33 cellular contexts compared by ENCODE assay signal in the genomic region with DNA sequence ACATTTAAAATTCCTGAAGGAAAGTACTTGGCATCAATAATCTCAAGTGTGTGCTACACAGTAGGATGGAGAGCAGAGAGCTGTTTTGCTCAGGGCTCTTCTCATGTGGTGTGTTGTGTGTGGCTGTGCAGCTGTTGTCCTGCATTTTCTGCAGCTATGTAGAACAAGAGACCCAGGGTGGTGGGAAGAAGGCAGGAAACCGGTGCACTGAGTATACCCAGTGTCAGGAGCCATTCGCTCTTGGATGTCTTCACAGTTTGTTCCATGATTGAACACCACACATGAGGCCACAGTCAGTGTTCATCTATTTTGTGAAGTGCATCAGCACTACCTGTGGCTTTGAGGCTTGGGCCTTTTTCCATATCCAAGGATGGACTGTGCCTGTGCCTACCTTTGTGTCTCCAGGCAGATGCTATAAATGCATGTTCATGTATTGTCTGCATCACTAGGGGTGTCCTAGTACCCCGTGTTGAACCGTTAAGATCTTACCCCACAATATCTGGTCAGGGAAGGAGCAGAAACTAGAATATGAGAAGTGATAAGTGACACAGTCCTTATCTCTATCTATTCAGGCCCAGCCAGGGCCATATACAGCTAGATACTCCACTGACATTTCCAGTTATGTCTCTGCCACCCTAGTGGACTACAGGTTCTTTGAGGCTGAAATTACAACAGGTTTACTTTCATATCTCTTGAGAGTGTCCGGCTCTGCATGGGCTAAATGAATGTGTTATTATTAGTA.
"Had no signal": no experiment of that assay in that cellular context is flagged by ENCODE, and none has a peak within 500 bp of the region (broad histone marks: within the 10 kb centered on the region; RNA-seq: fewer than 3 reads in every experiment).

No MANE protein-coding gene starts in this region.

- H3K27me3 Mint-ChIP-seq: activated CD4-positive, alpha-beta memory T cell treated with anti-CD3 and anti-CD28 coated beads for 36 hours; activated CD4-positive, alpha-beta T cell treated with anti-CD3 and anti-CD28 coated beads, Interleukin-2, amount 10 ng/mL, durations not matched to agents 24 days and 14 days; activated CD8-positive, alpha-beta memory T cell treated with anti-CD3 and anti-CD28 coated beads, Interleukin-2, amount 10 ng/mL, durations not matched to agents 7 days and 5 days; effector memory CD8-positive, alpha-beta T cell; T-helper 17 cell had no signal

- H3K36me3 Mint-ChIP-seq: activated CD4-positive, alpha-beta memory T cell treated with anti-CD3 and anti-CD28 coated beads for 36 hours; activated CD8-positive, alpha-beta memory T cell treated with anti-CD3 and anti-CD28 coated beads, Interleukin-2, amount 10 ng/mL, durations not matched to agents 7 days and 5 days; activated naive CD4-positive, alpha-beta T cell treated with anti-CD3 and anti-CD28 coated beads, Interleukin-2, amount 50 U/mL, for 24 hours; activated naive CD8-positive, alpha-beta T cell treated with anti-CD3 and anti-CD28 coated beads for 36 hours had no signal

- ATAC-seq: activated CD4-positive, alpha-beta T cell treated with anti-CD3 and anti-CD28 coated beads for 36 hours; activated CD8-positive, alpha-beta memory T cell treated with anti-CD3 and anti-CD28 coated beads, Interleukin-2, amount 10 ng/mL, durations not matched to agents 7 days and 5 days; activated CD8-positive, alpha-beta T cell treated with anti-CD3 and anti-CD28 coated beads, Interleukin-2, amount 10 ng/mL, durations not matched to agents 7 days and 5 days; activated naive CD8-positive, alpha-beta T cell treated with anti-CD3 and anti-CD28 coated beads, Interleukin-2, amount 50 U/mL, for 24 hours; body of pancreas; effector memory CD8-positive, alpha-beta T cell; gastroesophageal sphincter; heart right ventricle; T-helper 17 cell had no signal

- DNase-seq: activated CD4-positive, alpha-beta memory T cell treated with anti-CD3 and anti-CD28 coated beads for 36 hours; activated CD4-positive, alpha-beta T cell treated with anti-CD3 and anti-CD28 coated beads for 36 hours; activated CD4-positive, alpha-beta T cell treated with anti-CD3 and anti-CD28 coated beads, Interleukin-2, amount 10 ng/mL, durations not matched to agents 24 days and 14 days; activated CD4-positive, CD25-positive, alpha-beta regulatory T cell; activated CD4-positive, CD25-positive, alpha-beta regulatory T cell treated with anti-CD3 and anti-CD28 coated beads, Interleukin-2, amount 50 U/mL, for 72 hours; activated CD8-positive, alpha-beta memory T cell treated with anti-CD3 and anti-CD28 coated beads, Interleukin-2, amount 10 ng/mL, durations not matched to agents 7 days and 5 days; activated CD8-positive, alpha-beta memory T cell treated with anti-CD3 and anti-CD28 coated beads, Interleukin-2, amount 50 U/mL, for 4 hours; activated CD8-positive, alpha-beta T cell treated with anti-CD3 and anti-CD28 coated beads, Interleukin-2, amount 10 ng/mL, durations not matched to agents 7 days and 5 days; activated effector memory CD4-positive, alpha-beta T cell treated with anti-CD3 and anti-CD28 coated beads, Interleukin-2, amount 50 U/mL, for 16 hours; activated naive CD4-positive, alpha-beta T cell treated with anti-CD3 and anti-CD28 coated beads for 36 hours; activated naive CD8-positive, alpha-beta T cell treated with anti-CD3 and anti-CD28 coated beads for 36 hours; activated naive CD8-positive, alpha-beta T cell treated with anti-CD3 and anti-CD28 coated beads, Interleukin-2, amount 50 U/mL, for 24 hours; activated T-cell treated with anti-CD3 and anti-CD28 coated beads, Interleukin-2, amount 50 U/mL, for 1 hour; activated T-cell treated with anti-CD3 and anti-CD28 coated beads, Interleukin-2, amount 50 U/mL, for 48 hours; adrenal gland; amygdala; aorta; body of pancreas; caudate nucleus; cortex of kidney; dermis blood vessel endothelial cell; effector CD4-positive, alpha-beta T cell; effector memory CD8-positive, alpha-beta T cell; esophagus squamous epithelium; foreskin melanocyte; heart right ventricle; T-helper 17 cell; T1000 had no signal

- H3K4me3 Mint-ChIP-seq: activated CD4-positive, alpha-beta memory T cell treated with anti-CD3 and anti-CD28 coated beads for 36 hours; activated CD4-positive, alpha-beta T cell treated with anti-CD3 and anti-CD28 coated beads for 36 hours; activated CD4-positive, alpha-beta T cell treated with anti-CD3 and anti-CD28 coated beads, Interleukin-2, amount 10 ng/mL, durations not matched to agents 24 days and 14 days; activated CD8-positive, alpha-beta memory T cell treated with anti-CD3 and anti-CD28 coated beads, Interleukin-2, amount 10 ng/mL, durations not matched to agents 7 days and 5 days; activated CD8-positive, alpha-beta T cell treated with anti-CD3 and anti-CD28 coated beads, Interleukin-2, amount 10 ng/mL, durations not matched to agents 7 days and 5 days; activated naive CD4-positive, alpha-beta T cell treated with anti-CD3 and anti-CD28 coated beads for 36 hours; activated naive CD4-positive, alpha-beta T cell treated with anti-CD3 and anti-CD28 coated beads, Interleukin-2, amount 50 U/mL, for 24 hours; activated naive CD8-positive, alpha-beta T cell treated with anti-CD3 and anti-CD28 coated beads for 36 hours; activated naive CD8-positive, alpha-beta T cell treated with anti-CD3 and anti-CD28 coated beads, Interleukin-2, amount 50 U/mL, for 24 hours; activated T-helper 1 cell treated with anti-CD3 and anti-CD28 coated beads, Interleukin-12 subunit alpha, Interleukin-12 subunit beta, Interleukin-2, Interleukin-4 antibody, amounts not matched to agents 30 ng/mL and 10 ng/mL and 1 ng/mL, durations not matched to agents 14 hours and 24 hours and 36 hours; effector memory CD8-positive, alpha-beta T cell; T-helper 17 cell; T-helper 2 cell treated with Interferon-gamma antibody and Interleukin-4, amounts not matched to agents 5 μg/mL and 100 μg/mL, for 36 hours had no signal

- H3K9me3 Mint-ChIP-seq: activated CD4-positive, alpha-beta T cell treated with anti-CD3 and anti-CD28 coated beads, Interleukin-2, amount 10 ng/mL, durations not matched to agents 24 days and 14 days; activated naive CD4-positive, alpha-beta T cell treated with anti-CD3 and anti-CD28 coated beads for 36 hours; activated T-helper 1 cell treated with anti-CD3 and anti-CD28 coated beads, Interleukin-12 subunit alpha, Interleukin-12 subunit beta, Interleukin-2, Interleukin-4 antibody, amounts not matched to agents 30 ng/mL and 10 ng/mL and 1 ng/mL, durations not matched to agents 14 hours and 24 hours and 36 hours; activated T-helper 2 cell treated with anti-CD3 and anti-CD28 coated beads, Interferon-gamma antibody, Interleukin-2, Interleukin-4, amounts not matched to agents 10 μg/mL and 5 μg/mL and 100 μg/mL, durations not matched to agents 14 hours and 24 hours and 36 hours; T-helper 2 cell treated with Interferon-gamma antibody and Interleukin-4, amounts not matched to agents 5 μg/mL and 100 μg/mL, for 36 hours had no signal

- H3K4me1 Mint-ChIP-seq: activated CD4-positive, alpha-beta T cell treated with anti-CD3 and anti-CD28 coated beads for 36 hours; activated CD4-positive, alpha-beta T cell treated with anti-CD3 and anti-CD28 coated beads, Interleukin-2, amount 10 ng/mL, durations not matched to agents 24 days and 14 days; activated CD8-positive, alpha-beta memory T cell treated with anti-CD3 and anti-CD28 coated beads, Interleukin-2, amount 10 ng/mL, durations not matched to agents 7 days and 5 days; activated naive CD4-positive, alpha-beta T cell treated with anti-CD3 and anti-CD28 coated beads, Interleukin-2, amount 50 U/mL, for 24 hours; activated naive CD8-positive, alpha-beta T cell treated with anti-CD3 and anti-CD28 coated beads for 36 hours; activated naive CD8-positive, alpha-beta T cell treated with anti-CD3 and anti-CD28 coated beads, Interleukin-2, amount 50 U/mL, for 24 hours; T-helper 17 cell had no signal

- H3K27ac Mint-ChIP-seq: activated CD4-positive, alpha-beta memory T cell treated with anti-CD3 and anti-CD28 coated beads for 36 hours; activated CD4-positive, alpha-beta T cell treated with anti-CD3 and anti-CD28 coated beads for 36 hours; activated CD4-positive, alpha-beta T cell treated with anti-CD3 and anti-CD28 coated beads, Interleukin-2, amount 10 ng/mL, durations not matched to agents 24 days and 14 days; activated CD8-positive, alpha-beta memory T cell treated with anti-CD3 and anti-CD28 coated beads, Interleukin-2, amount 10 ng/mL, durations not matched to agents 7 days and 5 days; activated CD8-positive, alpha-beta T cell treated with anti-CD3 and anti-CD28 coated beads, Interleukin-2, amount 10 ng/mL, durations not matched to agents 7 days and 5 days; activated naive CD4-positive, alpha-beta T cell treated with anti-CD3 and anti-CD28 coated beads for 36 hours; activated naive CD4-positive, alpha-beta T cell treated with anti-CD3 and anti-CD28 coated beads, Interleukin-2, amount 50 U/mL, for 24 hours; activated naive CD8-positive, alpha-beta T cell treated with anti-CD3 and anti-CD28 coated beads for 36 hours; activated naive CD8-positive, alpha-beta T cell treated with anti-CD3 and anti-CD28 coated beads, Interleukin-2, amount 50 U/mL, for 24 hours; activated T-helper 1 cell treated with anti-CD3 and anti-CD28 coated beads, Interleukin-12 subunit alpha, Interleukin-12 subunit beta, Interleukin-2, Interleukin-4 antibody, amounts not matched to agents 30 ng/mL and 10 ng/mL and 1 ng/mL, durations not matched to agents 14 hours and 24 hours and 36 hours; activated T-helper 2 cell treated with anti-CD3 and anti-CD28 coated beads, Interferon-gamma antibody, Interleukin-2, Interleukin-4, amounts not matched to agents 10 μg/mL and 5 μg/mL and 100 μg/mL, durations not matched to agents 14 hours and 24 hours and 36 hours; effector memory CD8-positive, alpha-beta T cell; T-helper 17 cell; T-helper 2 cell treated with Interferon-gamma antibody and Interleukin-4, amounts not matched to agents 5 μg/mL and 100 μg/mL, for 36 hours had no signal
